ENCODE assay signal across 5 cellular contexts in genomic region chr6:47936820-47937219, GRCh38.
"Had no signal": no experiment of that assay in that cellular context is flagged by ENCODE, and none has a peak within 500 bp of the region (broad histone marks: within the 10 kb centered on the region; RNA-seq: fewer than 3 reads in every experiment).

No MANE protein-coding gene starts in this region.

- H3K9me3 Mint-ChIP-seq: GM23338, H9 had no signal

- H3K4me3 ChIP-seq: GM23338, K562 had no signal

- DNase-seq: H9, HCEC 1CT, IMR-90 had no signal

- ATAC-seq: GM23338, K562 had no signal

- H3K4me3 Mint-ChIP-seq: GM23338, H9 had no signal

- H3K27ac Mint-ChIP-seq: GM23338, H9 had no signal
